Comparison of ENCODE assay signal across 22 cellular contexts in genomic region chr1:166789286-166789685, GRCh38. TPM values are rescaled to one million over a fixed set of nuclear protein-coding genes. Genes with fewer than 3 reads are reported as not detected.
DNase-seq lines count a peak whose midpoint lies in the region; ATAC-seq, FAIRE-seq and TF ChIP-seq lines count a peak whose summit lies in the region.
"Had no signal": no experiment of that assay in that cellular context is flagged by ENCODE, and none has a peak within 500 bp of the region (broad histone marks: within the 10 kb centered on the region; RNA-seq: fewer than 3 reads in every experiment).

No MANE protein-coding gene starts in this region.

- DNase-seq in HPDE6-E6E7 (ENCODE audit: extremely low spot score) (peak; percentile 62), NCI-H1105 treated with DMSO at 0.1 percent for 48 hours (lab: John Stamatoyannopoulos, UW) (peak; percentile 46), bronchial epithelial cell (ENCODE audit: low read depth) (peak; percentile 87), foreskin keratinocyte (peak; percentile 64 to 83), GM12891 (ENCODE audit: insufficient read length, low spot score) (no peak), NCI-H446 (lab: John Stamatoyannopoulos, UW) (no peak)
- DNase-seq: AML-193; Caco-2; CD4-positive, alpha-beta T cell; DMS53; DND-41; EL; HCEC 1CT; KBM-7 had no signal

- no peaks in the 10 kb centered on the region for H3K27me3 ChIP-seq in bronchial epithelial cell (ENCODE audit: control insufficient read depth, insufficient read depth, low read length)
- H3K27me3 ChIP-seq in foreskin keratinocyte = no peaks in the 10 kb centered on the region

- H3K4me1 ChIP-seq in foreskin keratinocyte = no peaks in the 10 kb centered on the region
- H3K4me1 ChIP-seq: Caco-2 had no signal

- no peak for FAIRE-seq in bronchial epithelial cell (lab: Jason Lieb, UNC)
- FAIRE-seq in GM12891 (lab: Jason Lieb, UNC) = no peak
- FAIRE-seq: A204.1, GM12878, GM18507, H54, HepG2 had no signal

- H3K36me3 ChIP-seq in bronchial epithelial cell (ENCODE audit: control insufficient read depth, insufficient read depth, low read length) = no peaks in the 10 kb centered on the region

- H3K4me3 ChIP-seq in bronchial epithelial cell (ENCODE audit: low read depth, low read length) = no peak overlapping the region
- H3K4me3 ChIP-seq: GM12878, GM23338 had no signal

- TF ChIP-seq CTCF in bronchial epithelial cell (IDR thresholded peaks at IDR 0.05; ENCODE audit: insufficient read depth, low read length, severe bottlenecking) (no peak), foreskin keratinocyte (conservative IDR thresholded peaks at IDR 0.05) (no peak)

- ATAC-seq in foreskin keratinocyte (peak; percentile 14), HG02588 (IDR thresholded peaks at IDR 0.05; ENCODE audit: unreplicated experiment) (no peak)
- ATAC-seq: GM12878, GM23338, HepG2 had no signal

- no peak overlapping the region for H3K27ac ChIP-seq in foreskin keratinocyte
- H3K27ac ChIP-seq: C4-2B had no signal

- no peak for TF ChIP-seq POLR2A in GM12891 (IDR thresholded peaks at IDR 0.05; ENCODE audit: low read depth, low read length)

TF ChIP-seq in GM12891, 5 proteins besides CTCF, POLR2A, EP300 and RAD21:
- TF ChIP-seq TAF1 (IDR thresholded peaks at IDR 0.05; ENCODE audit: low read depth, low read length) (no peak), SPI1 (IDR thresholded peaks at IDR 0.05; ENCODE audit: low read depth, low read length) (no peak), POU2F2 (IDR thresholded peaks at IDR 0.05; ENCODE audit: low read depth, low read length) (no peak), PAX5 (IDR thresholded peaks at IDR 0.05; ENCODE audit: insufficient read depth, low read length, severe bottlenecking) (no peak), POLR2AphosphoS5 (IDR thresholded peaks at IDR 0.05; ENCODE audit: low read depth, low read length) (no peak)

RNA-seq across cellular contexts. Expression of gene POGK, which starts 50.0 kb away (rescaled TPM):
- total RNA-seq in bronchial epithelial cell (22.0 and 32.4 TPM in 2 replicates), foreskin keratinocyte (33.0 and 35.4 TPM in 2 replicates)
- 12.3 and 13.6 TPM in 2 replicates for polyA plus RNA-seq in foreskin keratinocyte
- polyA plus RNA-seq in GM12891 (2012; ENCODE audit: low read depth, missing spikeins) = 12.5 TPM

Comparison
In these comparisons a context has a peak if more than half of its experiments do, and no peak if none do; other contexts are left out.
1. DNase-seq: peak in HPDE6-E6E7 (single experiment), NCI-H1105 treated with DMSO at 0.1 percent for 48 hours (single experiment), bronchial epithelial cell (single experiment) and foreskin keratinocyte (2 of 2); none in GM12891 (single experiment) and NCI-H446 (0 of 2).